In genomic region chr21:44949161-44950015, GRCh38 we compare ENCODE assay signal across 8 cellular contexts. TPM values are rescaled to one million over a fixed set of nuclear protein-coding genes. Genes with fewer than 3 reads are reported as not detected.
DNase-seq lines count a peak whose midpoint lies in the region; ATAC-seq, FAIRE-seq and TF ChIP-seq lines count a peak whose summit lies in the region.

No MANE protein-coding gene starts in this region.

- POLR2A ChIA-PET in WTC11 (lab: Charles Lee) = no interaction called here

- peaks cover 7% of the 10 kb centered on the region for H4K20me1 ChIP-seq in mammary epithelial cell (ENCODE audit: insufficient read depth, low read length)

- peak overlapping the region; percentile 45; the same call in 1 of the 2 replicates for H3K27ac Mint-ChIP-seq in WTC11

- H3K27me3 ChIP-seq in mammary epithelial cell (ENCODE audit: insufficient read depth, low read length) = no peaks in the 10 kb centered on the region

- DNase-seq in NCI-H2227 (lab: John Stamatoyannopoulos, UW; ENCODE audit: unreplicated experiment) (peak; percentile 61), NCI-H2227 treated with DMSO at 0.1 percent for 48 hours (lab: John Stamatoyannopoulos, UW) (no peak), LHCN-M2 (ENCODE audit: low read depth) (peak; percentile 57), WTC11 (ENCODE audit: low spot score) (peak; percentile 97), mammary epithelial cell (peak; percentile 70), kidney (peak; percentile 94)
- DNase-seq in stimulated activated CD4-positive, alpha-beta T cell treated with anti-CD3 and anti-CD28 coated beads, Interleukin-2, amount 100 ng/mL, for 24 hours = peak; percentile 87 to 88

- TF ChIP-seq CTCF in WTC11 (IDR thresholded peaks at IDR 0.05) (peak; percentile 88), mammary epithelial cell (conservative IDR thresholded peaks at IDR 0.05 in 1 of 2, IDR thresholded peaks at IDR 0.05 in 1 of 2; ENCODE audit: extremely low read depth in 1 of 2, insufficient read depth in 1 of 2, low read depth in 1 of 2, low read length in 2 of 2) (peak; percentile 87 to 94), kidney (IDR thresholded peaks at IDR 0.05; ENCODE audit: borderline replicate concordance, extremely low read depth, insufficient read depth) (peak; percentile 90)

- in situ Hi-C loops in mammary epithelial cell (cut with MboI; ENCODE audit: low sequenced_read_pairs in 2 of 2) = loop anchor here (5.0 kb wide), 2 partner anchors 178 to 188 kb away; no protein-coding TSS in a partner anchor

- H3K9ac ChIP-seq in mammary epithelial cell (ENCODE audit: insufficient read depth, low read length) = no peak overlapping the region
- no peak overlapping the region for H3K9ac ChIP-seq in kidney (ENCODE audit: low read length in 2 of 2)

- FAIRE-seq in kidney (lab: Jason Lieb, UNC) = no peak

- H2AFZ ChIP-seq in mammary epithelial cell (ENCODE audit: low read depth, low read length) = no peak overlapping the region

- BruUV-seq in mammary epithelial cell (replicated peaks; lab: Mats Ljungman, UMichigan) = no TSS peak

- no peak overlapping the region for H3K4me3 Mint-ChIP-seq in WTC11

- H3K9me3 Mint-ChIP-seq in WTC11 = no peaks in the 10 kb centered on the region

- peaks cover 24% of the 10 kb centered on the region for H3K36me3 Mint-ChIP-seq in WTC11

- H3K27ac ChIP-seq in mammary epithelial cell (ENCODE audit: insufficient read depth, low read depth, low read length) = no peak overlapping the region
- no peak overlapping the region for H3K27ac ChIP-seq in kidney (ENCODE audit: low read depth in 2 of 2, low read length in 2 of 2)

- no peaks in the 10 kb centered on the region for H3K9me3 ChIP-seq in mammary epithelial cell (replicated peaks; ENCODE audit: insufficient read depth, low read length)
- no peaks in the 10 kb centered on the region for H3K9me3 ChIP-seq in kidney (ENCODE audit: control insufficient read depth in 1 of 2, low read length in 2 of 2)

- peaks cover 2% of the 10 kb centered on the region for H3K36me3 ChIP-seq in mammary epithelial cell (ENCODE audit: insufficient read depth, low read length)
- peaks cover 3% of the 10 kb centered on the region in 2 donors for H3K36me3 ChIP-seq in kidney (ENCODE audit: control insufficient read depth in 1 of 2, insufficient read depth in 2 of 2, low read length in 2 of 2)

- dilution Hi-C loops in mammary epithelial cell (cut with HindIII; ENCODE audit: low sequenced_read_pairs) = no loop called here

- 50% methylated on average over 23 of the region's 39 CpGs for WGBS in mammary epithelial cell (ENCODE audit: low coverage, missing lambda C conversion rate)

- CTCF ChIA-PET in WTC11 (lab: Charles Lee) = interaction anchor here (0.6 to 3.4 kb wide), 56 partner anchors 9 to 196 kb away, joined by 3 to 58 read pairs (median 4); partner anchors contain the start of genes SLX9, SUMO3 and UBE2G2
- CTCF ChIA-PET in mammary epithelial cell (lab: Charles Lee; ENCODE audit: low non-redundant PET) = interaction anchor here (0.7 to 1.1 kb wide), 4 partner anchors 54 to 189 kb away, joined by 3 to 19 read pairs (median 10); no protein-coding TSS in a partner anchor

- H3K79me2 ChIP-seq in mammary epithelial cell (ENCODE audit: insufficient read depth, low read length) = peaks cover 97% of the 10 kb centered on the region

- H3K4me1 Mint-ChIP-seq in WTC11 = 0 out of 2 replicates have a peak, but pooled peaks cover 2% of the 10 kb centered on the region

- intact Hi-C loops in mammary epithelial cell (cut with micrococcal nuclease) = loop anchor here (1.0 kb wide), 2 partner anchors 179 to 188 kb away; no protein-coding TSS in a partner anchor
- intact Hi-C loops in kidney (cut with DNase I) = loop anchor here (5.0 kb wide), 1 partner anchor 178 kb away; no protein-coding TSS in a partner anchor

- H3K27me3 Mint-ChIP-seq in WTC11 (ENCODE audit: low read depth) = no peaks in the 10 kb centered on the region

- ATAC-seq in WTC11 = peak; percentile 94
- no peak for ATAC-seq in HG03280 (IDR thresholded peaks at IDR 0.05; ENCODE audit: unreplicated experiment)

- peaks cover 10% of the 10 kb centered on the region for H3K4me1 ChIP-seq in mammary epithelial cell (ENCODE audit: insufficient read depth, low read length)
- H3K4me1 ChIP-seq in kidney (ENCODE audit: control insufficient read depth in 1 of 2, insufficient read depth in 1 of 2, low read depth in 1 of 2, low read length in 2 of 2) = peaks cover 0 to 5% of the 10 kb centered on the region in 2 donors

- H3K4me2 ChIP-seq in mammary epithelial cell (ENCODE audit: insufficient read depth, low read depth, low read length) = no peak overlapping the region

- H3K4me3 ChIP-seq in mammary epithelial cell (replicated peaks in 1 of 3; ENCODE audit: insufficient read depth in 1 of 3, low read depth in 2 of 3, low read length in 3 of 3) (no peak overlapping the region), kidney (ENCODE audit: low read length in 2 of 2) (no peak overlapping the region)

TF ChIP-seq in WTC11, 78 proteins besides CTCF, POLR2A, EP300 and RAD21 (continues in another document):
- no peak for TF ChIP-seq TCF7 (CRISPR knock-in tag; IDR thresholded peaks at IDR 0.05; ENCODE audit: low read depth)
- TF ChIP-seq ATF6 (CRISPR knock-in tag; IDR thresholded peaks at IDR 0.05) = no peak
- no peak for TF ChIP-seq USF2 (CRISPR knock-in tag; IDR thresholded peaks at IDR 0.05)
- no peak for TF ChIP-seq STAT6 (CRISPR knock-in tag; conservative IDR thresholded peaks at IDR 0.05; ENCODE audit: low read depth)
- no peak for TF ChIP-seq JAZF1 (CRISPR knock-in tag; IDR thresholded peaks at IDR 0.05)
- TF ChIP-seq SMAD3 (CRISPR knock-in tag; IDR thresholded peaks at IDR 0.05; ENCODE audit: borderline replicate concordance) = no peak
- peak; percentile 99 for TF ChIP-seq ZNF121 (CRISPR knock-in tag; IDR thresholded peaks at IDR 0.05)
- no peak for TF ChIP-seq GTF2I (CRISPR knock-in tag; conservative IDR thresholded peaks at IDR 0.05)
- no peak for TF ChIP-seq TP53 (CRISPR knock-in tag; IDR thresholded peaks at IDR 0.05)
- TF ChIP-seq NFATC4 (CRISPR knock-in tag; IDR thresholded peaks at IDR 0.05) = no peak
- TF ChIP-seq ZNF423 (CRISPR knock-in tag; IDR thresholded peaks at IDR 0.05) = no peak
- 0 out of 2 replicates have a peak, but pooled peaks have one; percentile 35 for TF ChIP-seq FOXP1 (CRISPR knock-in tag; IDR thresholded peaks at IDR 0.05; ENCODE audit: borderline replicate concordance)
- no peak for TF ChIP-seq ZNF219 (CRISPR knock-in tag; IDR thresholded peaks at IDR 0.05; ENCODE audit: borderline replicate concordance)
- TF ChIP-seq ZNF416 (CRISPR knock-in tag; IDR thresholded peaks at IDR 0.05) = no peak

RNA-seq across cellular contexts. Expression of gene SLX9, which starts 9.6 kb away (rescaled TPM):
- total RNA-seq in LHCN-M2 (2014; rRNA removed) (21.2 and 24.9 TPM in 2 replicates), WTC11 (2021) (72.8 to 81.0 TPM (median 77.2 TPM) in 3 replicates), mammary epithelial cell (10 to 100 TPM; 17.3 to 53.2 TPM), kidney (27.1 TPM)
- polyA plus RNA-seq in LHCN-M2 (2012) = 57.1 TPM
- polyA plus RNA-seq in mammary epithelial cell (31.0 TPM), kidney (ENCODE audit: insufficient read depth, low read depth, low replicate concordance) (35.1 TPM)
- 8.7 TPM for polyA minus RNA-seq in mammary epithelial cell

RNA-seq across cellular contexts. Expression of gene ITGB2, which starts 28.7 kb away (rescaled TPM):
- total RNA-seq in LHCN-M2 (2014; rRNA removed) = 3.7 and 3.8 TPM in 2 replicates
- 25.3 TPM for polyA plus RNA-seq in LHCN-M2 (2012)
- total RNA-seq in WTC11 (2021) = 1.0 to 1.5 TPM (median 1.5 TPM) in 3 replicates
- 1 to 10 TPM in 1 of 2 donors, not detected in 1; 2.7 TPM for total RNA-seq in mammary epithelial cell
- polyA plus RNA-seq in mammary epithelial cell = 1.8 TPM
- polyA minus RNA-seq in mammary epithelial cell = not detected
- total RNA-seq in kidney = 111 TPM
- polyA plus RNA-seq in kidney (ENCODE audit: insufficient read depth, low read depth, low replicate concordance) = 9.5 TPM

Comparison
In these comparisons a context has a peak if more than half of its experiments do, and no peak if none do; other contexts are left out.
1. RNA of gene ITGB2, which starts 28.7 kb away (total RNA-seq): 111 TPM in kidney (single experiment); 3.7 to 3.8 TPM in LHCN-M2, 2.7 TPM in mammary epithelial cell and 1.0 to 1.5 TPM in WTC11; every median in the first group is over 10 times any median in the second.
2. Peak in every context shown above with its lines, with median percentiles within 50 percentile points of each other: CTCF ChIP-seq.